ENCODE assay signal across 27 cellular contexts in the genomic region with DNA sequence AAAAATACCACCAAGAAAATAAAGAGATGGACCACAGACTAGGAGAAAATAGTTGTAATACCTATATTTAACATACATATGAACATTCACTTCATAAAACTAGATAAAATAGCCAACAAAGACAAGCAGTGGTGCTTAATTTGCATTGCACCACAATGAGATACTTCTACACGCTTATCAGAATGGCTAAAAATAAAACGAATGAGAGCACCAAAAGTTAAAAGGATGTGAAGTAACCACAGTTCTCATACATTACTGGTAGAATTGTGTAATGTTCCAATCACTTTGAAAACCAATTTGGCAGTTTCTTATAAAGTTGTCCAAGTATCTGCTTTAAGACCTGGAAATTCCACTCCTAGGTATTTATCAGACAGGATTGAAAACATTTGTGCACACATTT.
A peak's percentile ranks its signal among the peaks of the same experiment; 100 is the strongest.
DNase-seq lines count a peak whose midpoint lies in the region; ATAC-seq, FAIRE-seq and TF ChIP-seq lines count a peak whose summit lies in the region.
"Had no signal": no experiment of that assay in that cellular context is flagged by ENCODE, and none has a peak within 500 bp of the region (broad histone marks: within the 10 kb centered on the region; RNA-seq: fewer than 3 reads in every experiment).

No MANE protein-coding gene starts in this region.

- in situ Hi-C loops in GM12878 (cut with MboI), result no loop called here

- H3K79me2 ChIP-seq in GM12878 (ENCODE audit: control insufficient read depth, insufficient read depth, low read length), result no peaks in the 10 kb centered on the region
- H3K79me2 ChIP-seq: hepatocyte had no signal

- H3K4me3 Mint-ChIP-seq in activated naive CD4-positive, alpha-beta T cell treated with anti-CD3 and anti-CD28 coated beads, Interleukin-2, amount 10 ng/mL, durations not matched to agents 7 days and 5 days, result no peak overlapping the region
- H3K4me3 Mint-ChIP-seq: effector memory CD8-positive, alpha-beta T cell; IgD-negative memory B cell; neural progenitor cell had no signal

- H3K9me3 ChIP-seq in right atrium auricular region (no peaks in the 10 kb centered on the region), GM12878 (replicated peaks; ENCODE audit: control insufficient read depth, insufficient read depth, low read length) (no peaks in the 10 kb centered on the region)
- H3K9me3 ChIP-seq: colonic mucosa, upper lobe of right lung had no signal

- no peaks in the 10 kb centered on the region for H3K4me1 Mint-ChIP-seq in activated naive CD4-positive, alpha-beta T cell treated with anti-CD3 and anti-CD28 coated beads, Interleukin-2, amount 10 ng/mL, durations not matched to agents 7 days and 5 days
- H3K4me1 Mint-ChIP-seq: IgD-negative memory B cell, neural progenitor cell had no signal

- TF ChIP-seq RAD21 in GM12878 (IDR thresholded peaks at IDR 0.05; ENCODE audit: insufficient read depth, low read depth, low read length), result no peak

- no peak overlapping the region for H3K9ac ChIP-seq in GM12878 (ENCODE audit: control insufficient read depth, insufficient read depth, low read length)
- H3K9ac ChIP-seq: neural progenitor cell had no signal

- ATAC-seq in Right ventricle myocardium superior (ENCODE audit: poor library complexity), result peak; percentile 51
- peak; percentile 71 for ATAC-seq in GM21390 (IDR thresholded peaks at IDR 0.05; ENCODE audit: unreplicated experiment)
- peak; percentile 73 for ATAC-seq in HG03103 (IDR thresholded peaks at IDR 0.05; ENCODE audit: low read depth, unreplicated experiment)
- ATAC-seq in GM12878, result peak; percentile 57
- no peak for ATAC-seq in GM18907 (IDR thresholded peaks at IDR 0.05; ENCODE audit: unreplicated experiment)
- ATAC-seq: effector memory CD8-positive, alpha-beta T cell; esophagus mucosa; upper lobe of right lung had no signal

- no peaks in the 10 kb centered on the region for H3K27me3 Mint-ChIP-seq in activated naive CD4-positive, alpha-beta T cell treated with anti-CD3 and anti-CD28 coated beads, Interleukin-2, amount 10 ng/mL, durations not matched to agents 7 days and 5 days
- H3K27me3 Mint-ChIP-seq: effector memory CD8-positive, alpha-beta T cell; IgD-negative memory B cell; progenitor cell of endocrine pancreas had no signal

- CTCF ChIA-PET in GM12878 (lab: Yijun Ruan, JAX), result no interaction called here
- CTCF ChIA-PET in activated naive CD4-positive, alpha-beta T cell treated with anti-CD3 and anti-CD28 coated beads, Interleukin-2, amount 10 ng/mL, durations not matched to agents 7 days and 5 days (lab: Charles Lee), result no interaction called here

- H3K4me1 ChIP-seq in right atrium auricular region (no peaks in the 10 kb centered on the region), GM12878 (ENCODE audit: control insufficient read depth, insufficient read depth, low read length) (no peaks in the 10 kb centered on the region)
- H3K4me1 ChIP-seq: colonic mucosa, neural progenitor cell, upper lobe of right lung had no signal

- no peak for FAIRE-seq in GM12878 (lab: Jason Lieb, UNC)
- FAIRE-seq: GM12891, RCC 7860 had no signal

- intact Hi-C loops in Right ventricle myocardium superior (cut with DNase I) (no loop called here), GM12878 (cut with micrococcal nuclease; ENCODE audit: unreplicated experiment) (no loop called here)

- POLR2A ChIA-PET in GM12878 (lab: Charles Lee), result interaction anchor here (0.6 kb wide), 1 partner anchor 49 kb away, joined by 10 read pairs; no protein-coding TSS in a partner anchor

- no peak overlapping the region for H3K27ac Mint-ChIP-seq in activated naive CD4-positive, alpha-beta T cell treated with anti-CD3 and anti-CD28 coated beads, Interleukin-2, amount 10 ng/mL, durations not matched to agents 7 days and 5 days
- H3K27ac Mint-ChIP-seq: effector memory CD8-positive, alpha-beta T cell; IgD-negative memory B cell; neural progenitor cell; progenitor cell of endocrine pancreas had no signal

- TF ChIP-seq POLR2A in GM12878 (IDR thresholded peaks at IDR 0.05; ENCODE audit: low read depth, low read length), result no peak

- no peaks in the 10 kb centered on the region for H4K20me1 ChIP-seq in GM12878 (ENCODE audit: control insufficient read depth, insufficient read depth)

- H3K27me3 ChIP-seq in right atrium auricular region (no peaks in the 10 kb centered on the region), GM12878 (replicated peaks in 1 of 2; ENCODE audit: control insufficient read depth in 2 of 2, insufficient read depth in 2 of 2, low read length in 1 of 2) (no peaks in the 10 kb centered on the region)
- H3K27me3 ChIP-seq: colonic mucosa, hepatocyte, neural progenitor cell, upper lobe of right lung had no signal

- 3% methylated on average over 2 of the region's 2 CpGs for WGBS in GM12878 (ENCODE audit: insufficient coverage, insufficient replicate concordance, low lambda C conversion rate, missing lambda C conversion rate)

- H3K4me2 ChIP-seq in GM12878 (ENCODE audit: control insufficient read depth, insufficient read depth), result no peak overlapping the region
- H3K4me2 ChIP-seq: hepatocyte, neural progenitor cell had no signal

- H3K27ac ChIP-seq in right atrium auricular region (no peak overlapping the region), GM12878 (ENCODE audit: control insufficient read depth, insufficient read depth) (no peak overlapping the region)
- H3K27ac ChIP-seq: colonic mucosa, hepatocyte, neural progenitor cell, upper lobe of right lung, VCaP had no signal

- H3K36me3 Mint-ChIP-seq in activated naive CD4-positive, alpha-beta T cell treated with anti-CD3 and anti-CD28 coated beads, Interleukin-2, amount 10 ng/mL, durations not matched to agents 7 days and 5 days, result no peaks in the 10 kb centered on the region
- H3K36me3 Mint-ChIP-seq: IgD-negative memory B cell, neural progenitor cell had no signal

- SMC1A ChIA-PET in GM12878 (lab: Charles Lee; ENCODE audit: uncharacterized antibody, unreplicated experiment), result no interaction called here

- H3K4me3 ChIP-seq in right atrium auricular region, result no peak overlapping the region
- H3K4me3 ChIP-seq in GM12878, result no peak overlapping the region
- H3K4me3 ChIP-seq: colonic mucosa, hepatocyte, neural progenitor cell, upper lobe of right lung had no signal

- no TSS peak for BruUV-seq in GM12878 (replicated peaks; lab: Mats Ljungman, UMichigan)

- no peaks in the 10 kb centered on the region for H3K9me3 Mint-ChIP-seq in activated naive CD4-positive, alpha-beta T cell treated with anti-CD3 and anti-CD28 coated beads, Interleukin-2, amount 10 ng/mL, durations not matched to agents 7 days and 5 days
- H3K9me3 Mint-ChIP-seq: effector memory CD8-positive, alpha-beta T cell; IgD-negative memory B cell; neural progenitor cell had no signal

- DNase-seq in Right ventricle myocardium superior, result no peak
- no peak for DNase-seq in right atrium auricular region (ENCODE audit: low spot score)
- peak; percentile 2 for DNase-seq in GM12878 (ENCODE audit: low read depth, low spot score)
- no peak for DNase-seq in CD1c-positive myeloid dendritic cell (ENCODE audit: extremely low spot score)
- DNase-seq in activated naive CD4-positive, alpha-beta T cell treated with anti-CD3 and anti-CD28 coated beads, Interleukin-2, amount 10 ng/mL, durations not matched to agents 7 days and 5 days, result no peak
- DNase-seq: 8988T; activated CD4-positive, alpha-beta T cell treated with anti-CD3 and anti-CD28 coated beads, Interleukin-2, amount 50 U/mL, for 1 hour; activated CD8-positive, alpha-beta memory T cell treated with anti-CD3 and anti-CD28 coated beads, Interleukin-2, amount 50 U/mL, for 4 hours; activated gamma-delta T cell; colonic mucosa; effector memory CD8-positive, alpha-beta T cell; GF-D8; NCI-H1436; NCI-H510A treated with DMSO at 0.1 percent for 48 hours; T-helper 2 cell; upper lobe of right lung had no signal

- H2AFZ ChIP-seq in GM12878 (ENCODE audit: control insufficient read depth, low read depth, low read length), result no peak overlapping the region
- H2AFZ ChIP-seq: hepatocyte, neural progenitor cell had no signal

- RAD21 ChIA-PET in GM12878 (lab: Charles Lee; ENCODE audit: unreplicated experiment), result no interaction called here

- TF ChIP-seq CTCF in right atrium auricular region (IDR thresholded peaks at IDR 0.05), result no peak
- TF ChIP-seq CTCF in GM12878 (IDR thresholded peaks at IDR 0.05 in 2 of 3, conservative IDR thresholded peaks at IDR 0.05 in 1 of 3; ENCODE audit: control insufficient read depth in 2 of 3, extremely low read depth in 1 of 3, insufficient read depth in 1 of 3, low read depth in 3 of 3, low read length in 3 of 3), result no peak

- no peak for TF ChIP-seq EP300 in GM12878 (IDR thresholded peaks at IDR 0.05; ENCODE audit: borderline replicate concordance in 1 of 2, control insufficient read depth in 1 of 2, low read depth in 2 of 2, low read length in 2 of 2)

- H3K36me3 ChIP-seq in right atrium auricular region, result no peaks in the 10 kb centered on the region
- H3K36me3 ChIP-seq in GM12878 (ENCODE audit: control insufficient read depth in 2 of 2, insufficient read depth in 2 of 2, low read length in 1 of 2), result no peaks in the 10 kb centered on the region
- H3K36me3 ChIP-seq: colonic mucosa, neural progenitor cell, upper lobe of right lung had no signal

TF ChIP-seq in GM12878, 131 proteins besides CTCF, POLR2A, EP300 and RAD21 (continues in another document):
- TF ChIP-seq JUNB (IDR thresholded peaks at IDR 0.05), result peak; percentile 11; the same call in 1 of the 2 replicates
- TF ChIP-seq NFIC (IDR thresholded peaks at IDR 0.05; ENCODE audit: low read depth, low read length), result peak; percentile 60; the same call in 1 of the 2 replicates
- TF ChIP-seq ZNF24 (IDR thresholded peaks at IDR 0.05), result no peak
- TF ChIP-seq, protein P1, sequence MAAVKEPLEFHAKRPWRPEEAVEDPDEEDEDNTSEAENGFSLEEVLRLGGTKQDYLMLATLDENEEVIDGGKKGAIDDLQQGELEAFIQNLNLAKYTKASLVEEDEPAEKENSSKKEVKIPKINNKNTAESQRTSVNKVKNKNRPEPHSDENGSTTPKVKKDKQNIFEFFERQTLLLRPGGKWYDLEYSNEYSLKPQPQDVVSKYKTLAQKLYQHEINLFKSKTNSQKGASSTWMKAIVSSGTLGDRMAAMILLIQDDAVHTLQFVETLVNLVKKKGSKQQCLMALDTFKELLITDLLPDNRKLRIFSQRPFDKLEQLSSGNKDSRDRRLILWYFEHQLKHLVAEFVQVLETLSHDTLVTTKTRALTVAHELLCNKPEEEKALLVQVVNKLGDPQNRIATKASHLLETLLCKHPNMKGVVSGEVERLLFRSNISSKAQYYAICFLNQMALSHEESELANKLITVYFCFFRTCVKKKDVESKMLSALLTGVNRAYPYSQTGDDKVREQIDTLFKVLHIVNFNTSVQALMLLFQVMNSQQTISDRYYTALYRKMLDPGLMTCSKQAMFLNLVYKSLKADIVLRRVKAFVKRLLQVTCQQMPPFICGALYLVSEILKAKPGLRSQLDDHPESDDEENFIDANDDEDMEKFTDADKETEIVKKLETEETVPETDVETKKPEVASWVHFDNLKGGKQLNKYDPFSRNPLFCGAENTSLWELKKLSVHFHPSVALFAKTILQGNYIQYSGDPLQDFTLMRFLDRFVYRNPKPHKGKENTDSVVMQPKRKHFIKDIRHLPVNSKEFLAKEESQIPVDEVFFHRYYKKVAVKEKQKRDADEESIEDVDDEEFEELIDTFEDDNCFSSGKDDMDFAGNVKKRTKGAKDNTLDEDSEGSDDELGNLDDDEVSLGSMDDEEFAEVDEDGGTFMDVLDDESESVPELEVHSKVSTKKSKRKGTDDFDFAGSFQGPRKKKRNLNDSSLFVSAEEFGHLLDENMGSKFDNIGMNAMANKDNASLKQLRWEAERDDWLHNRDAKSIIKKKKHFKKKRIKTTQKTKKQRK (IDR thresholded peaks at IDR 0.05; ENCODE audit: low read depth, low read length), result no peak
